ENCODE assay signal across 1 cellular context in the genomic region with DNA sequence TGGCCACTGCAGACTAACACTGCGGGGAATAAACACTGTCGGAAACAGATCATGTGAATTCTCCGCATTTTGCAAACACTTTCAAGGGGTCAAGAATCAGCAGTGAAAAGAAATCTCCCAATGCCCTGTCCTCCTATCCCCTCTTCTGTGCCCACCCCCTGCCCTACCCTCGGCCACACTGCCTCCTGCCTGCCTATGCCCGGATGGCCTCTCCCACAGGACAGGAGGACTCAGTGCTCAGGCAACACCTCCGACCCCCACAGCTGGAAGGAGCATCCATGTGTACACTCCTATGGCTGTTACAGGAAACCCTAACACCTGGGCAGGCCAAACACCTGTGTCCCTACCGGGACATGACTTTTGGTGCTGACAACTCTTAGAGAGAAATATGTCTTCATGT.
TF ChIP-seq lines count a peak whose summit lies in the region.

No MANE protein-coding gene starts in this region.

TF ChIP-seq in HepG2, 621 proteins besides CTCF, POLR2A, EP300 and RAD21:
- TF ChIP-seq POLR2AphosphoS5 (IDR thresholded peaks at IDR 0.05; ENCODE audit: low read depth, low read length) (peak; percentile 34; the same call in 1 of the 2 replicates), POLR2AphosphoS2 (IDR thresholded peaks at IDR 0.05; ENCODE audit: low read depth, low read length) (peak; percentile 55; the same call in 1 of the 2 replicates), RARG (CRISPR knock-in tag; IDR thresholded peaks at IDR 0.05; ENCODE audit: low read depth) (no peak), TCF7L2 (IDR thresholded peaks at IDR 0.05; ENCODE audit: low read depth, low read length) (no peak), PHF8 (CRISPR knock-in tag; IDR thresholded peaks at IDR 0.05) (no peak)
TF ChIP-seq in HepG2: peak in this region for 2.
